ENCODE assay signal across 9 cellular contexts in genomic region chr12:108570743-108571603, GRCh38. TPM values are rescaled to one million over a fixed set of nuclear protein-coding genes. Genes with fewer than 3 reads are reported as not detected.
DNase-seq lines count a peak whose midpoint lies in the region; ATAC-seq, FAIRE-seq and TF ChIP-seq lines count a peak whose summit lies in the region.
"Had no signal": no experiment of that assay in that cellular context is flagged by ENCODE, and none has a peak within 500 bp of the region (broad histone marks: within the 10 kb centered on the region; RNA-seq: fewer than 3 reads in every experiment).

No MANE protein-coding gene starts in this region.

- TF ChIP-seq POLR2A in A549 (IDR thresholded peaks at IDR 0.05; ENCODE audit: low read length) = no peak

- TF ChIP-seq CTCF in A549 (IDR thresholded peaks at IDR 0.05) = peak; percentile 53; the same call in 2 of the 3 replicates
- TF ChIP-seq CTCF in GM10248 (IDR thresholded peaks at IDR 0.05; ENCODE audit: control extremely low read depth, extremely low read depth, low read depth, missing control alignments) = peak; percentile 40

- no peak for FAIRE-seq in A549 (lab: Jason Lieb, UNC)

- H3K4me1 ChIP-seq in A549 = peaks cover 5% of the 10 kb centered on the region

- TF ChIP-seq EP300 in A549 (IDR thresholded peaks at IDR 0.05) = no peak

- no peak overlapping the region for H3K4me2 ChIP-seq in A549

- ATAC-seq in A549 = peak; percentile 17 to 61; a peak in 5 of 6 replicates
- no peak for ATAC-seq in GM18909 (IDR thresholded peaks at IDR 0.05; ENCODE audit: poor library complexity, unreplicated experiment)
- ATAC-seq: gastrocnemius medialis had no signal

- DNase-seq in A549 (ENCODE audit: low read depth in 1 of 2, low spot score in 1 of 2) (peak in 1 of 2 experiments; percentile 58), GM10248 (ENCODE audit: extremely low spot score) (no peak), SW480 (ENCODE audit: low spot score) (peak; percentile 33), glomerular visceral epithelial cell (ENCODE audit: extremely low spot score) (peak; percentile 42), posterior cingulate gyrus (no peak), NCI-H1930 (lab: John Stamatoyannopoulos, UW) (no peak)
- DNase-seq in activated effector memory CD4-positive, alpha-beta T cell treated with anti-CD3 and anti-CD28 coated beads, Interleukin-2, amount 50 U/mL, for 16 hours = no peak

- WGBS in A549 (ENCODE audit: missing lambda C conversion rate) = 67% methylated on average over 3 of the region's 3 CpGs

- intact Hi-C loops in posterior cingulate gyrus (cut with DNase I) = loop anchor here (2.0 kb wide), 1 partner anchor 48 kb away; no protein-coding TSS in a partner anchor

- H3K9me3 ChIP-seq in A549 = no peaks in the 10 kb centered on the region
- H3K9me3 ChIP-seq: gastrocnemius medialis had no signal

- no peak overlapping the region for H3K4me3 ChIP-seq in A549
- H3K4me3 ChIP-seq: gastrocnemius medialis had no signal

- POLR2A ChIA-PET in A549 (lab: Yijun Ruan, JAX) = interaction anchor here (1.6 kb wide), 1 partner anchor 9 kb away, joined by 4 read pairs; the partner anchor contains the start of gene ISCU
- POLR2A ChIA-PET in GM10248 (lab: Yijun Ruan, JAX) = interaction anchor here (3.2 kb wide), 1 partner anchor 46 kb away, joined by 16 read pairs; no protein-coding TSS in a partner anchor

- no peak overlapping the region for H3K27ac ChIP-seq in A549
- H3K27ac ChIP-seq: gastrocnemius medialis had no signal

- TF ChIP-seq RAD21 in A549 (conservative IDR thresholded peaks at IDR 0.05 in 1 of 2, IDR thresholded peaks at IDR 0.05 in 1 of 2) = peak; percentile 65 to 74

- CTCF ChIA-PET in A549 (lab: Yijun Ruan, JAX) = interaction anchor here (0.7 to 22.8 kb wide), 18 partner anchors 12 to 524 kb away, joined by 3 to 533 read pairs (median 4); partner anchors contain the start of genes ALKBH2 and TMEM119
- CTCF ChIA-PET in GM10248 (lab: Yijun Ruan, JAX) = interaction anchor here (1.0 to 22.9 kb wide), 11 partner anchors 9 to 233 kb away, joined by 3 to 543 read pairs (median 3); partner anchors contain the start of gene SELPLG

TF ChIP-seq in A549, 52 proteins besides CTCF, POLR2A, EP300 and RAD21:
- no peak for TF ChIP-seq PBX3 (IDR thresholded peaks at IDR 0.05)
- TF ChIP-seq SMC3 (IDR thresholded peaks at IDR 0.05) = peak; percentile 75

RNA-seq across cellular contexts. Expression of gene ISCU, which starts 8.6 kb away (rescaled TPM):
- polyA plus RNA-seq in A549 (2011; rRNA removed) (174 and 177 TPM in 2 replicates), A549 (2017; fragmentation: RNase III; extraction: RNeasy Plus Mini Kit Qiagen cat#74134 plus additional on column Dnase treatment) (97.1 to 101 TPM (median 97.5 TPM) in 3 replicates)
- polyA plus RNA-seq in A549 (2012; cell fraction: cytosol; rRNA removed) = 81.6 and 86.3 TPM in 2 replicates
- polyA plus RNA-seq in A549 (2012; cell fraction: nucleus; rRNA removed) = 33.9 and 64.2 TPM in 2 replicates
- 42.4 and 60.2 TPM in 2 replicates for polyA minus RNA-seq in A549 (2011; rRNA and poly(A)+ RNA removed)

RNA-seq across cellular contexts. Expression of gene SART3, which starts 10.0 kb away (rescaled TPM):
- polyA plus RNA-seq in A549 (2011; rRNA removed) (51.8 and 52.7 TPM in 2 replicates), A549 (2017; fragmentation: RNase III; extraction: RNeasy Plus Mini Kit Qiagen cat#74134 plus additional on column Dnase treatment) (77.2 to 83.2 TPM (median 81.5 TPM) in 3 replicates)
- 27.4 and 33.8 TPM in 2 replicates for polyA plus RNA-seq in A549 (2012; cell fraction: cytosol; rRNA removed)
- polyA plus RNA-seq in A549 (2012; cell fraction: nucleus; rRNA removed) = 33.0 and 47.5 TPM in 2 replicates
- 53.1 and 59.4 TPM in 2 replicates for polyA minus RNA-seq in A549 (2011; rRNA and poly(A)+ RNA removed)

RNA-seq across cellular contexts. Expression of gene TMEM119, which starts 26.9 kb away (rescaled TPM):
- polyA plus RNA-seq in A549 (2011; rRNA removed) (not detected in 2 replicates), A549 (2017; fragmentation: RNase III; extraction: RNeasy Plus Mini Kit Qiagen cat#74134 plus additional on column Dnase treatment) (not detected in 3 replicates)
- not detected in 2 replicates for polyA plus RNA-seq in A549 (2012; cell fraction: cytosol; rRNA removed)
- not detected in 2 replicates for polyA plus RNA-seq in A549 (2012; cell fraction: nucleus; rRNA removed)
- not detected in 2 replicates for polyA minus RNA-seq in A549 (2011; rRNA and poly(A)+ RNA removed)

RNA-seq across cellular contexts. Expression of gene FICD, which starts 55.9 kb away (rescaled TPM):
- polyA plus RNA-seq in A549 (2011; rRNA removed) (1.7 and 4.8 TPM in 2 replicates), A549 (2017; fragmentation: RNase III; extraction: RNeasy Plus Mini Kit Qiagen cat#74134 plus additional on column Dnase treatment) (1.9 to 2.5 TPM (median 2.1 TPM) in 3 replicates)
- polyA plus RNA-seq in A549 (2012; cell fraction: cytosol; rRNA removed) = 0.71 and 0.95 TPM in 2 replicates
- 1.3 and 1.4 TPM in 2 replicates for polyA plus RNA-seq in A549 (2012; cell fraction: nucleus; rRNA removed)
- 8.2 and 9.8 TPM in 2 replicates for polyA minus RNA-seq in A549 (2011; rRNA and poly(A)+ RNA removed)

Comparison
In these comparisons a context has a peak if more than half of its experiments do, and no peak if none do; other contexts are left out.
1. DNase-seq: peak in SW480 (single experiment) and glomerular visceral epithelial cell (single experiment); none in GM10248 (single experiment), posterior cingulate gyrus (0 of 10), NCI-H1930 (0 of 2) and activated effector memory CD4-positive, alpha-beta T cell treated with anti-CD3 and anti-CD28 coated beads, Interleukin-2, amount 50 U/mL, for 16 hours (single experiment).